Comparison of ENCODE assay signal across 17 cellular contexts in genomic region chr1:193189442-193190095, GRCh38. TPM values are rescaled to one million over a fixed set of nuclear protein-coding genes. Genes with fewer than 3 reads are reported as not detected.
A peak's percentile ranks its signal among the peaks of the same experiment; 100 is the strongest.
DNase-seq lines count a peak whose midpoint lies in the region; TF ChIP-seq lines count a peak whose summit lies in the region.
"Had no signal": no experiment of that assay in that cellular context is flagged by ENCODE, and none has a peak within 500 bp of the region (broad histone marks: within the 10 kb centered on the region; RNA-seq: fewer than 3 reads in every experiment).

No MANE protein-coding gene starts in this region.

- peaks cover 21% of the 10 kb centered on the region for H3K4me1 ChIP-seq in CD8-positive, alpha-beta memory T cell (ENCODE audit: insufficient read depth, low read length)
- H3K4me1 ChIP-seq in KMS-11 (ENCODE audit: low read depth, poor library complexity, severe bottlenecking), result peaks cover 22% of the 10 kb centered on the region
- peaks cover 15 to 60% (median 26%) of the 10 kb centered on the region in 6 donors for H3K4me1 ChIP-seq in spleen
- H3K4me1 ChIP-seq in esophagus squamous epithelium, result peaks cover 0 to 56% (median 6%) of the 10 kb centered on the region in 3 donors

- H4K20me1 ChIP-seq in KMS-11 (ENCODE audit: insufficient read depth), result no peaks in the 10 kb centered on the region

- peak overlapping the region in 7 of 8 donors; percentile 9 to 71 (median 61) for H3K27ac Mint-ChIP-seq in CD8-positive, alpha-beta memory T cell
- H3K27ac Mint-ChIP-seq in glutamatergic neuron (ENCODE audit: unreplicated experiment), result peak overlapping the region; percentile 60

- H3K27me3 Mint-ChIP-seq in CD8-positive, alpha-beta memory T cell, result no peaks in the 10 kb centered on the region
- H3K27me3 Mint-ChIP-seq in glutamatergic neuron (ENCODE audit: unreplicated experiment), result peaks cover 22% of the 10 kb centered on the region

- CTCF ChIA-PET in CD8-positive, alpha-beta memory T cell (lab: Charles Lee), result interaction anchor here (1.0 to 1.4 kb wide), 2 partner anchors 15 to 672 kb away, joined by 3 read pairs; no protein-coding TSS in a partner anchor

- WGBS in spleen, 5 donors, result 89 to 93% (median 92%) methylated on average over 3 of the region's 3 CpGs
- 78 to 83% methylated on average over 3 of the region's 3 CpGs for WGBS in esophagus squamous epithelium, 2 donors

- TF ChIP-seq CTCF in KMS-11 (conservative IDR thresholded peaks at IDR 0.05; ENCODE audit: low read depth, low read length) (no peak), glutamatergic neuron (IDR thresholded peaks at IDR 0.05; ENCODE audit: partially characterized antibody, unreplicated experiment) (no peak), spleen (IDR thresholded peaks at IDR 0.05 in 8 of 11, conservative IDR thresholded peaks at IDR 0.05 in 3 of 11) (no peak), esophagus squamous epithelium (IDR thresholded peaks at IDR 0.05) (no peak)

- no peak overlapping the region for H2AFZ ChIP-seq in KMS-11 (ENCODE audit: low read depth)

- no peaks in the 10 kb centered on the region for H3K27me3 ChIP-seq in CD8-positive, alpha-beta memory T cell (ENCODE audit: insufficient read depth, low read length, poor library complexity, severe bottlenecking)
- H3K27me3 ChIP-seq in KMS-11 (ENCODE audit: insufficient read depth, low read depth) (no peaks in the 10 kb centered on the region), spleen (replicated peaks in 1 of 7) (no peaks in the 10 kb centered on the region), esophagus squamous epithelium (no peaks in the 10 kb centered on the region)
- H3K27me3 ChIP-seq: colonic mucosa had no signal

- H3K79me2 ChIP-seq in KMS-11 (ENCODE audit: insufficient read depth, low read depth), result peaks cover 18% of the 10 kb centered on the region; the same call in 1 of the 2 replicates

- H3K4me3 ChIP-seq in CD8-positive, alpha-beta memory T cell (ENCODE audit: low read length), result no peak overlapping the region
- no peak overlapping the region for H3K4me3 ChIP-seq in KMS-11 (IDR thresholded peaks at IDR 0.05; ENCODE audit: insufficient read depth, low read depth, low read length)
- no peak overlapping the region for H3K4me3 ChIP-seq in spleen
- no peak overlapping the region for H3K4me3 ChIP-seq in esophagus squamous epithelium
- H3K4me3 ChIP-seq: colonic mucosa had no signal

- peaks cover 68 to 86% (median 85%) of the 10 kb centered on the region in 3 donors for H3K4me1 Mint-ChIP-seq in CD8-positive, alpha-beta memory T cell
- H3K4me1 Mint-ChIP-seq in glutamatergic neuron (ENCODE audit: low read depth, unreplicated experiment), result peaks cover 18% of the 10 kb centered on the region

- H3K27ac ChIP-seq in CD8-positive, alpha-beta memory T cell (ENCODE audit: low read depth, low read length), result no peak overlapping the region
- no peak overlapping the region for H3K27ac ChIP-seq in KMS-11
- no peak overlapping the region for H3K27ac ChIP-seq in spleen
- no peak overlapping the region for H3K27ac ChIP-seq in esophagus squamous epithelium
- H3K27ac ChIP-seq: colonic mucosa had no signal

- intact Hi-C loops in spleen (cut with DNase I; ENCODE audit: low total_unique reads), result loop anchor here (10.0 kb wide), 1 partner anchor 1105 kb away; no protein-coding TSS in a partner anchor
- intact Hi-C loops in esophagus squamous epithelium (cut with DNase I), result no loop called here

- H3K4me2 ChIP-seq in KMS-11, result peak overlapping the region; percentile 4; the same call in 1 of the 2 replicates
- H3K4me2 ChIP-seq: SK-N-SH had no signal

- H3K9me3 Mint-ChIP-seq in CD8-positive, alpha-beta memory T cell, result peaks cover 0 to 4% (median 0%) of the 10 kb centered on the region in 5 donors
- H3K9me3 Mint-ChIP-seq in glutamatergic neuron (ENCODE audit: unreplicated experiment), result peaks cover 17% of the 10 kb centered on the region

- H3K36me3 ChIP-seq in CD8-positive, alpha-beta memory T cell (ENCODE audit: insufficient read depth, low read length), result no peaks in the 10 kb centered on the region
- no peaks in the 10 kb centered on the region for H3K36me3 ChIP-seq in KMS-11 (ENCODE audit: insufficient read depth)
- H3K36me3 ChIP-seq in spleen, result peaks cover 0 to 16% (median 5%) of the 10 kb centered on the region in 6 donors
- H3K36me3 ChIP-seq in esophagus squamous epithelium, result peaks cover 0 to 8% (median 4%) of the 10 kb centered on the region in 3 donors
- H3K36me3 ChIP-seq: colonic mucosa had no signal

- peak overlapping the region in 2 of 7 donors; percentile 20 to 24 for H3K4me3 Mint-ChIP-seq in CD8-positive, alpha-beta memory T cell
- H3K4me3 Mint-ChIP-seq in glutamatergic neuron (ENCODE audit: unreplicated experiment), result peak overlapping the region; percentile 23

- H3K36me3 Mint-ChIP-seq in CD8-positive, alpha-beta memory T cell, result peaks cover 5 to 21% (median 13%) of the 10 kb centered on the region in 3 donors
- H3K36me3 Mint-ChIP-seq in glutamatergic neuron (ENCODE audit: unreplicated experiment), result peaks cover 19% of the 10 kb centered on the region

- POLR2A ChIA-PET in CD8-positive, alpha-beta memory T cell (lab: Charles Lee), result no interaction called here

- no peak overlapping the region for H3K9ac ChIP-seq in KMS-11
- H3K9ac ChIP-seq: SK-N-SH had no signal

- DNase-seq in CD8-positive, alpha-beta memory T cell, result no peak
- DNase-seq in glutamatergic neuron, result no peak
- DNase-seq in pons (ENCODE audit: low spot score), result peak; percentile 24
- no peak for DNase-seq in HuH-7 (ENCODE audit: low spot score)
- DNase-seq in spleen, result no peak
- no peak for DNase-seq in esophagus squamous epithelium (lab: John Stamatoyannopoulos, UW)
- DNase-seq: Caco-2; mesendoderm; NCI-H2227 treated with DMSO at 0.1 percent for 48 hours; NK-92 treated with Interleukin-12 subunit alpha and Interleukin-12 subunit beta, amount 100 ng/mL, for 24 hours; SK-N-SH; T-helper 9 cell had no signal

- TF ChIP-seq POLR2A in spleen (IDR thresholded peaks at IDR 0.05), result no peak
- TF ChIP-seq POLR2A in esophagus squamous epithelium (IDR thresholded peaks at IDR 0.05), result no peak

- H3K9me3 ChIP-seq in CD8-positive, alpha-beta memory T cell (ENCODE audit: low read length), result no peaks in the 10 kb centered on the region
- peaks cover 0 to 13% (median 10%) of the 10 kb centered on the region in 8 donors for H3K9me3 ChIP-seq in spleen
- H3K9me3 ChIP-seq in esophagus squamous epithelium, result peaks cover 0 to 8% (median 5%) of the 10 kb centered on the region in 3 donors
- H3K9me3 ChIP-seq: colonic mucosa, SK-N-SH had no signal

RNA-seq across cellular contexts. Expression of gene B3GALT2, which starts 3.2 kb away (rescaled TPM):
- total RNA-seq in CD8-positive, alpha-beta memory T cell, result 1 to 10 TPM; 2.4 TPM
- 2.9 TPM for polyA plus RNA-seq in CD8-positive, alpha-beta memory T cell
- total RNA-seq in glutamatergic neuron (ENCODE audit: unreplicated experiment) (64.6 TPM), spleen (1 to 10 TPM in 1 of 7 donors, under 1 TPM in 6; 0.30 to 1.4 (median 0.69) TPM), esophagus squamous epithelium (1 to 10 TPM in 1 of 4 donors, under 1 TPM in 3; 0.08 to 1.5 (median 0.48) TPM)
- polyA plus RNA-seq in spleen, result under 1 TPM; 0.05 to 0.13 (median 0.11) TPM
- total RNA-seq: activated naive CD4-positive, alpha-beta T cell treated with anti-CD3 and anti-CD28 coated beads, Interleukin-2, amount 50 U/mL, for 72 hours; Caco-2; endothelial cell of umbilical vein had no signal
- polyA plus RNA-seq: endothelial cell of umbilical vein, keratinocyte had no signal

Comparison
In these comparisons a context has a peak if more than half of its experiments do, and no peak if none do; other contexts are left out.
1. RNA of gene B3GALT2, which starts 3.2 kb away (total RNA-seq): 64.6 TPM in glutamatergic neuron (single experiment); 2.4 TPM in CD8-positive, alpha-beta memory T cell, 0.30 to 1.4 TPM in spleen and 0.08 to 1.5 TPM in esophagus squamous epithelium; every median in the first group is over 10 times any median in the second.